Comparison of ENCODE assay signal across 1 cellular context in the genomic region with DNA sequence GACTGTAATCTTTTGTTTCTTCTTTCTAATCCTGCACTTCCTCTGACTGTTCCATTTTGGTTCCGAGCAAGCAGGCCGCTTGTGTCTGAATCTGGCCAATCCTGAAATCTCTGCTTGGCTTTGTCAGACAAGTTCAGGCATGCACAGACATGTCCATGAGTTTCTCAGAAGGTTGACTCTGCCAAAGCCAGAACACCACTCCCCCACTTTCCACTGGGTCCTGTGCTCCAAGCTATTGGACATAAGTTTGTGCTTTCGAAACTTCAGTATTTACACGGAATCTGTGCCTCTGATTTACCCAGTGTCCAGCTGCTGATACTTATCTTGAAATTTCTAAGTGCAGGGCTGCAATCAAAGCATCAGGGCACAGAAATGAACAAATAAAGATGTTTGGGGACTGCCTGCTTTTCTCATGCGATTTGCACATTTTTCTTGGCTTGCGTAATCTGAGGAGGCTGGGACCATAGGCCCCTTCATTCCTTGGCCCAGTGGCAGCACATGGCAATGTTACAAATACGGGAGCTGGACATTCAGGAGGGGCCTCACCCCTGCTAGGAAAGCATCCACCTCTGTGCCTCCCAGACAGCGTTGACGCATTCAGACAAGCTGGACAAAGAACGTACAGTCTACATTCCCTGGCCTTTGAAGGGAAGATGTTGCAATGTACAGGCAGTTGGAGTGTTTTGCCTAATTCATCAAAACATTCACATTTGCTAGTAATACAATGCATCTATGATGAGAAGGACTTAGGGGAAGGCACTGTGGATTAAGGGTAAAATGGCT.
TF ChIP-seq lines count a peak whose summit lies in the region.

No MANE protein-coding gene starts in this region.

TF ChIP-seq in HepG2, 621 proteins besides CTCF, POLR2A, EP300 and RAD21 (continued from another document and continues in another):
- peak; percentile 81 for TF ChIP-seq ZFX (CRISPR knock-in tag; IDR thresholded peaks at IDR 0.05; ENCODE audit: low read depth)
- TF ChIP-seq, protein P1, sequence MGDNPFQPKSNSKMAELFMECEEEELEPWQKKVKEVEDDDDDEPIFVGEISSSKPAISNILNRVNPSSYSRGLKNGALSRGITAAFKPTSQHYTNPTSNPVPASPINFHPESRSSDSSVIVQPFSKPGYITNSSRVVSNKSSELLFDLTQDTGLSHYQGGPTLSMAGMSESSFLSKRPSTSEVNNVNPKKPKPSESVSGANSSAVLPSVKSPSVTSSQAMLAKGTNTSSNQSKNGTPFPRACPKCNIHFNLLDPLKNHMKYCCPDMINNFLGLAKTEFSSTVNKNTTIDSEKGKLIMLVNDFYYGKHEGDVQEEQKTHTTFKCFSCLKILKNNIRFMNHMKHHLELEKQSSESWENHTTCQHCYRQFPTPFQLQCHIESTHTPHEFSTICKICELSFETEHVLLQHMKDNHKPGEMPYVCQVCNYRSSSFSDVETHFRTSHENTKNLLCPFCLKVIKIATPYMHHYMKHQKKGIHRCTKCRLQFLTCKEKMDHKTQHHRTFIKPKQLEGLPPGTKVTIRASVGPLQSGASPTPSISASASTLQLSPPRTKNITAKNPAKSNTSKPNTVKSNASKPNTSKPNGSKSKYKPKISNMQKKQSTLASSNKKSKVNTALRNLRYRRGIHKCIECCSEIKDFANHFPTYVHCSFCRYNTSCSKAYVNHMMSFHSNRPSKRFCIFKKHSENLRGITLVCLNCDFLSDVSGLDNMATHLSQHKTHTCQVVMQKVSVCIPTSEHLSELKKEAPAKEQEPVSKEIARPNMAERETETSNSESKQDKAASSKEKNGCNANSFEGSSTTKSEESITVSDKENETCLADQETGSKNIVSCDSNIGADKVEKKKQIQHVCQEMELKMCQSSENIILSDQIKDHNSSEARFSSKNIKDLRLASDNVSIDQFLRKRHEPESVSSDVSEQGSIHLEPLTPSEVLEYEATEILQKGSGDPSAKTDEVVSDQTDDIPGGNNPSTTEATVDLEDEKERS (CRISPR knock-in tag; IDR thresholded peaks at IDR 0.05): no peak; the same call in 1 of the 2 replicates
- TF ChIP-seq SNAPC2 (CRISPR knock-in tag; IDR thresholded peaks at IDR 0.05): peak; percentile 70; the same call in 1 of the 2 replicates
- no peak for TF ChIP-seq ZNF563 (CRISPR knock-in tag; IDR thresholded peaks at IDR 0.05)
- no peak for TF ChIP-seq SMARCC2 (IDR thresholded peaks at IDR 0.05)
- TF ChIP-seq, protein P2, sequence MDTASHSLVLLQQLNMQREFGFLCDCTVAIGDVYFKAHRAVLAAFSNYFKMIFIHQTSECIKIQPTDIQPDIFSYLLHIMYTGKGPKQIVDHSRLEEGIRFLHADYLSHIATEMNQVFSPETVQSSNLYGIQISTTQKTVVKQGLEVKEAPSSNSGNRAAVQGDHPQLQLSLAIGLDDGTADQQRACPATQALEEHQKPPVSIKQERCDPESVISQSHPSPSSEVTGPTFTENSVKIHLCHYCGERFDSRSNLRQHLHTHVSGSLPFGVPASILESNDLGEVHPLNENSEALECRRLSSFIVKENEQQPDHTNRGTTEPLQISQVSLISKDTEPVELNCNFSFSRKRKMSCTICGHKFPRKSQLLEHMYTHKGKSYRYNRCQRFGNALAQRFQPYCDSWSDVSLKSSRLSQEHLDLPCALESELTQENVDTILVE (CRISPR knock-in tag; IDR thresholded peaks at IDR 0.05): peak; percentile 54
- TF ChIP-seq ZNF678 (CRISPR knock-in tag; IDR thresholded peaks at IDR 0.05): no peak
- TF ChIP-seq ZNF646 (CRISPR knock-in tag; IDR thresholded peaks at IDR 0.05): no peak
- TF ChIP-seq PLSCR1 (CRISPR knock-in tag; IDR thresholded peaks at IDR 0.05; ENCODE audit: borderline replicate concordance): no peak
- no peak for TF ChIP-seq PAF1 (CRISPR knock-in tag; IDR thresholded peaks at IDR 0.05)
- TF ChIP-seq ZNF138 (CRISPR knock-in tag; IDR thresholded peaks at IDR 0.05; ENCODE audit: low read depth): no peak
- TF ChIP-seq PRDM15 (CRISPR knock-in tag; IDR thresholded peaks at IDR 0.05): peak; percentile 86
- TF ChIP-seq ZNF367 (CRISPR knock-in tag; IDR thresholded peaks at IDR 0.05; ENCODE audit: borderline replicate concordance): no peak
- no peak for TF ChIP-seq POLR2AphosphoS2 (IDR thresholded peaks at IDR 0.05; ENCODE audit: low read depth, low read length)
- 0 out of 2 replicates have a peak, but pooled peaks have one; percentile 36 for TF ChIP-seq RARG (CRISPR knock-in tag; IDR thresholded peaks at IDR 0.05; ENCODE audit: low read depth)
- peak; percentile 22; the same call in 1 of the 2 replicates for TF ChIP-seq ZC3H4 (CRISPR knock-in tag; IDR thresholded peaks at IDR 0.05; ENCODE audit: borderline replicate concordance)
- TF ChIP-seq MYC (CRISPR knock-in tag; IDR thresholded peaks at IDR 0.05; ENCODE audit: borderline replicate concordance): peak; percentile 96
- TF ChIP-seq, protein P3, sequence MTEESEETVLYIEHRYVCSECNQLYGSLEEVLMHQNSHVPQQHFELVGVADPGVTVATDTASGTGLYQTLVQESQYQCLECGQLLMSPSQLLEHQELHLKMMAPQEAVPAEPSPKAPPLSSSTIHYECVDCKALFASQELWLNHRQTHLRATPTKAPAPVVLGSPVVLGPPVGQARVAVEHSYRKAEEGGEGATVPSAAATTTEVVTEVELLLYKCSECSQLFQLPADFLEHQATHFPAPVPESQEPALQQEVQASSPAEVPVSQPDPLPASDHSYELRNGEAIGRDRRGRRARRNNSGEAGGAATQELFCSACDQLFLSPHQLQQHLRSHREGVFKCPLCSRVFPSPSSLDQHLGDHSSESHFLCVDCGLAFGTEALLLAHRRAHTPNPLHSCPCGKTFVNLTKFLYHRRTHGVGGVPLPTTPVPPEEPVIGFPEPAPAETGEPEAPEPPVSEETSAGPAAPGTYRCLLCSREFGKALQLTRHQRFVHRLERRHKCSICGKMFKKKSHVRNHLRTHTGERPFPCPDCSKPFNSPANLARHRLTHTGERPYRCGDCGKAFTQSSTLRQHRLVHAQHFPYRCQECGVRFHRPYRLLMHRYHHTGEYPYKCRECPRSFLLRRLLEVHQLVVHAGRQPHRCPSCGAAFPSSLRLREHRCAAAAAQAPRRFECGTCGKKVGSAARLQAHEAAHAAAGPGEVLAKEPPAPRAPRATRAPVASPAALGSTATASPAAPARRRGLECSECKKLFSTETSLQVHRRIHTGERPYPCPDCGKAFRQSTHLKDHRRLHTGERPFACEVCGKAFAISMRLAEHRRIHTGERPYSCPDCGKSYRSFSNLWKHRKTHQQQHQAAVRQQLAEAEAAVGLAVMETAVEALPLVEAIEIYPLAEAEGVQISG (CRISPR knock-in tag; IDR thresholded peaks at IDR 0.05): peak; percentile 76
- TF ChIP-seq, protein P4, sequence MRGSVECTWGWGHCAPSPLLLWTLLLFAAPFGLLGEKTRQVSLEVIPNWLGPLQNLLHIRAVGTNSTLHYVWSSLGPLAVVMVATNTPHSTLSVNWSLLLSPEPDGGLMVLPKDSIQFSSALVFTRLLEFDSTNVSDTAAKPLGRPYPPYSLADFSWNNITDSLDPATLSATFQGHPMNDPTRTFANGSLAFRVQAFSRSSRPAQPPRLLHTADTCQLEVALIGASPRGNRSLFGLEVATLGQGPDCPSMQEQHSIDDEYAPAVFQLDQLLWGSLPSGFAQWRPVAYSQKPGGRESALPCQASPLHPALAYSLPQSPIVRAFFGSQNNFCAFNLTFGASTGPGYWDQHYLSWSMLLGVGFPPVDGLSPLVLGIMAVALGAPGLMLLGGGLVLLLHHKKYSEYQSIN (CRISPR knock-in tag; IDR thresholded peaks at IDR 0.05; ENCODE audit: borderline replicate concordance): no peak
- TF ChIP-seq, protein P5, sequence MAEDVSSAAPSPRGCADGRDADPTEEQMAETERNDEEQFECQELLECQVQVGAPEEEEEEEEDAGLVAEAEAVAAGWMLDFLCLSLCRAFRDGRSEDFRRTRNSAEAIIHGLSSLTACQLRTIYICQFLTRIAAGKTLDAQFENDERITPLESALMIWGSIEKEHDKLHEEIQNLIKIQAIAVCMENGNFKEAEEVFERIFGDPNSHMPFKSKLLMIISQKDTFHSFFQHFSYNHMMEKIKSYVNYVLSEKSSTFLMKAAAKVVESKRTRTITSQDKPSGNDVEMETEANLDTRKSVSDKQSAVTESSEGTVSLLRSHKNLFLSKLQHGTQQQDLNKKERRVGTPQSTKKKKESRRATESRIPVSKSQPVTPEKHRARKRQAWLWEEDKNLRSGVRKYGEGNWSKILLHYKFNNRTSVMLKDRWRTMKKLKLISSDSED (CRISPR knock-in tag; IDR thresholded peaks at IDR 0.05): no peak
- no peak for TF ChIP-seq ZNF383 (CRISPR knock-in tag; IDR thresholded peaks at IDR 0.05; ENCODE audit: borderline replicate concordance)
- no peak for TF ChIP-seq REL (CRISPR knock-in tag; conservative IDR thresholded peaks at IDR 0.05)
- no peak for TF ChIP-seq HOXA9 (CRISPR knock-in tag; IDR thresholded peaks at IDR 0.05; ENCODE audit: borderline replicate concordance)
- TF ChIP-seq, protein P6, sequence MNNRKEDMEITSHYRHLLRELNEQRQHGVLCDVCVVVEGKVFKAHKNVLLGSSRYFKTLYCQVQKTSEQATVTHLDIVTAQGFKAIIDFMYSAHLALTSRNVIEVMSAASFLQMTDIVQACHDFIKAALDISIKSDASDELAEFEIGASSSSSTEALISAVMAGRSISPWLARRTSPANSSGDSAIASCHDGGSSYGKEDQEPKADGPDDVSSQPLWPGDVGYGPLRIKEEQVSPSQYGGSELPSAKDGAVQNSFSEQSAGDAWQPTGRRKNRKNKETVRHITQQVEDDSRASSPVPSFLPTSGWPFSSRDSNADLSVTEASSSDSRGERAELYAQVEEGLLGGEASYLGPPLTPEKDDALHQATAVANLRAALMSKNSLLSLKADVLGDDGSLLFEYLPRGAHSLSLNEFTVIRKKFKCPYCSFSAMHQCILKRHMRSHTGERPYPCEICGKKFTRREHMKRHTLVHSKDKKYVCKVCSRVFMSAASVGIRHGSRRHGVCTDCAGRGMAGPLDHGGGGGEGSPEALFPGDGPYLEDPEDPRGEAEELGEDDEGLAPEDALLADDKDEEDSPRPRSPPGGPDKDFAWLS (CRISPR knock-in tag; IDR thresholded peaks at IDR 0.05; ENCODE audit: borderline replicate concordance): no peak
- TF ChIP-seq TARDBP (CRISPR knock-in tag; IDR thresholded peaks at IDR 0.05): peak; percentile 97
